8 cellular contexts compared by ENCODE assay signal in genomic region chr10:131161087-131161486, GRCh38.
"Had no signal": no experiment of that assay in that cellular context is flagged by ENCODE, and none has a peak within 500 bp of the region (broad histone marks: within the 10 kb centered on the region; RNA-seq: fewer than 3 reads in every experiment).

No MANE protein-coding gene starts in this region.

- FAIRE-seq: H54, HTR-8/SVneo, K562 had no signal

- H3K27ac ChIP-seq: GM23248 had no signal

- H3K4me3 ChIP-seq: GM23248, K562 had no signal

- H3K9me3 Mint-ChIP-seq: H9 had no signal

- ATAC-seq: K562 had no signal

- H3K4me3 Mint-ChIP-seq: H9 had no signal

- H2AFZ ChIP-seq: GM23248 had no signal

- DNase-seq: GM23248, GOT3, H9, HCEC 1CT, IMR-90 had no signal

- H3K9ac ChIP-seq: GM23248 had no signal
